8 cellular contexts compared by ENCODE assay signal in the genomic region with DNA sequence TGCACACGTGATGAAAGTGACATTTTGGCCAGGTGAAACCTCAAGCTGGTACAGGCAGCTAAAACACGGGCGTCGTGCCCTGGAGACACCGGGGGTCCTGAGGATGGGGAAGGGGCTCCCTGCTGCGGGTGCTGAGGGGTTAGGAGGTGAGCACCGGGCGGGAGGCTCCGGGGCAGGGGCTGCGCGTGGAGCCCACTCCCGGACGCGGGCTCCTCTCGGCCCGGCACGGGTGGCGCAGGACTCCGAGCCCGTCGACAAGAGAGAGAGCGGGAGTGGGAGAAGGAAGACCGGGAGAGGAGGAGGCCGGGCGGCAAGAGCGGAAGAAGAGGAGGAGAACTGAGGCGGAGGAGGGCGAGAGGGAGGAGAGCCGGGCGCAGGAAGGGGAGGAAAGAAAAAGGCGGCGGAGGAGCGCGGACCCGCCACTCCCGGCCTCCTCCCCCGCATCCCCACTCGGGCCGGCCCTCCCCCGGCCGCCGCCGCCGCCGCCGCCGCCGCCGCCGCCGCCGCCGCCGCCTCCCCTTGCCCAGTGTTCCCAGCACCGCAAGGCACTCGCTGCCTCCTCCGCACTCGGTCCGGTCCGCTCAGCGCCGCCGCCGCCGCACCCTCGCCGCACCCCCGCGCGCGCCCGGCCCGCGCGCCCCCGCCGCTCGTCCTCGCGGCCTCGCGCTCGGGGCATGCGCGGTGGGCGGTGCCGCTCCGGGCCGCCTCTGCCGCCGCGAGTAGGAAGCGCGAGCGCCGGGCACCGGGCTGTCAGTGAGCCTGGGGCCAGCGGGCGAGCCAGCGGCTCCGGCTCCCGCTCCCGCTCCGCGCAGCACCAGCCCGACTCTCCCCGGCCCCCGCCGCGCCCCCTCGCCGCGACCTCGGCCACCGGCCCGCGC. TPM values are rescaled to one million over a fixed set of nuclear protein-coding genes. Genes with fewer than 3 reads are reported as not detected.
DNase-seq lines count a peak whose midpoint lies in the region; ATAC-seq lines count a peak whose summit lies in the region.

A gene (plus strand): TSS at position 750 of the 878 bp plus-strand sequence.

- H3K9me3 ChIP-seq in effector memory CD4-positive, alpha-beta T cell (ENCODE audit: control insufficient read depth, low read length): no peaks in the 10 kb centered on the region

- H3K27ac ChIP-seq in effector memory CD4-positive, alpha-beta T cell (ENCODE audit: insufficient read depth, low read length, poor library complexity, severe bottlenecking): peak within 1 kb of the TSS; percentile 54

- H3K4me1 ChIP-seq in effector memory CD4-positive, alpha-beta T cell (ENCODE audit: control insufficient read depth, insufficient read depth, low read length, poor library complexity, severe bottlenecking): peaks cover 16% of the 10 kb centered on the region

- peak within 1 kb of the TSS; percentile 93 for H3K4me3 ChIP-seq in effector memory CD4-positive, alpha-beta T cell (ENCODE audit: insufficient read depth, low read depth, low read length, poor library complexity, severe bottlenecking)

- DNase-seq in NCI-H146 (lab: John Stamatoyannopoulos, UW) (peak; percentile 66), NCI-H146 treated with DMSO at 0.1 percent for 48 hours (lab: John Stamatoyannopoulos, UW; ENCODE audit: unreplicated experiment) (no peak), NCI-H69 (lab: John Stamatoyannopoulos, UW) (peak; percentile 93), lung microvascular endothelial cell (ENCODE audit: low read depth in 2 of 2) (peak; percentile 81 to 89)
- DNase-seq in activated CD8-positive, alpha-beta memory T cell treated with anti-CD3 and anti-CD28 coated beads for 24 hours: peak; percentile 87
- peak; percentile 54 to 63 (median 58) for DNase-seq in effector memory CD4-positive, alpha-beta T cell
- peak; percentile 51 to 57 (median 53) for DNase-seq in stimulated activated CD4-positive, alpha-beta T cell treated with anti-CD3 and anti-CD28 coated beads, TNF-alpha, amount 100 ng/mL, for 4 hours (ENCODE audit: low read depth in 3 of 3)

- ATAC-seq in HG02970 (IDR thresholded peaks at IDR 0.05; ENCODE audit: low FRiP score, unreplicated experiment): peak; percentile 73

- no peaks in the 10 kb centered on the region for H3K36me3 ChIP-seq in effector memory CD4-positive, alpha-beta T cell (ENCODE audit: control insufficient read depth, insufficient read depth, low read length)

- no peaks in the 10 kb centered on the region for H3K27me3 ChIP-seq in effector memory CD4-positive, alpha-beta T cell (replicated peaks; ENCODE audit: control insufficient read depth, insufficient read depth, low read length, poor library complexity, severe bottlenecking)

RNA-seq across cellular contexts. Expression of the gene that starts here (rescaled TPM):
- 4.8 and 6.3 TPM in 2 replicates for total RNA-seq in lung microvascular endothelial cell
